In the genomic region with DNA sequence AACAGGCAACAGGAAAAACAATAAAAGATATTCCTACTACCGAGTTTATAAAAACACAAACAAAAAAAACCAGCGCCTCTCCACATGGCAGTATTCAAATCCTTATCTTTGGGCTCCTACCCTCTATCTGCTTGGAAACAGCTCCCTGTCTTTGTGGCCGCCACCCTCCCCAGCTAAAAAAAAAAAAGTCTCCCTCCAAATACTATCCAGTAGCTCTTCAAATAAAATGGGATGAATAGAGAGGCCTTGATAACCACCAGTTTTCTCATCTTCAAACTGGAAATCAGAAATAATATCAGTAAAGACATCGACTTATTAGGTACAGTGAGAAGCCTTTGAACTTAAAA, we compare ENCODE assay signal across 11 cellular contexts.
A peak's percentile ranks its signal among the peaks of the same experiment; 100 is the strongest.
DNase-seq lines count a peak whose midpoint lies in the region; ATAC-seq and TF ChIP-seq lines count a peak whose summit lies in the region.
"Had no signal": no experiment of that assay in that cellular context is flagged by ENCODE, and none has a peak within 500 bp of the region (broad histone marks: within the 10 kb centered on the region; RNA-seq: fewer than 3 reads in every experiment).

No MANE protein-coding gene starts in this region.

- H3K27ac Mint-ChIP-seq in activated CD4-positive, alpha-beta memory T cell treated with anti-CD3 and anti-CD28 coated beads for 36 hours = peak overlapping the region; percentile 43
- H3K27ac Mint-ChIP-seq in activated CD4-positive, alpha-beta memory T cell treated with anti-CD3 and anti-CD28 coated beads, Interleukin-2, amount 10 ng/mL, durations not matched to agents 7 days and 5 days = no peak overlapping the region
- H3K27ac Mint-ChIP-seq in stimulated activated naive CD8-positive, alpha-beta T cell treated with anti-CD3 and anti-CD28 coated beads, Interleukin-15, amount 100 ng/mL, for 72 hours = no peak overlapping the region

- H3K4me3 ChIP-seq in muscle layer of duodenum (ENCODE audit: low read depth in 1 of 2, low read length in 2 of 2) (peak overlapping the region in 1 of 2 donors; percentile 33), tibial artery (no peak overlapping the region)

- H3K36me3 ChIP-seq in muscle layer of duodenum (ENCODE audit: control insufficient read depth in 1 of 2, insufficient read depth in 2 of 2, low read length in 2 of 2) (no peaks in the 10 kb centered on the region), tibial artery (no peaks in the 10 kb centered on the region)
- H3K36me3 ChIP-seq: neutrophil had no signal

- no peak for DNase-seq in activated CD4-positive, alpha-beta memory T cell treated with anti-CD3 and anti-CD28 coated beads for 36 hours
- no peak for DNase-seq in activated CD4-positive, alpha-beta memory T cell treated with anti-CD3 and anti-CD28 coated beads, Interleukin-2, amount 10 ng/mL, durations not matched to agents 7 days and 5 days
- no peak for DNase-seq in caudate nucleus (lab: John Stamatoyannopoulos, UW)
- no peak for DNase-seq in tibial artery
- no peak for DNase-seq in OCI-M2 (lab: John Stamatoyannopoulos, UW; ENCODE audit: unreplicated experiment)
- no peak for DNase-seq in stimulated activated naive CD8-positive, alpha-beta T cell treated with anti-CD3 and anti-CD28 coated beads, Interleukin-15, amount 100 ng/mL, for 72 hours
- DNase-seq in NCI-H2081 (lab: John Stamatoyannopoulos, UW) = no peak
- DNase-seq: ACHN, NCI-H774 had no signal

- no peaks in the 10 kb centered on the region for H3K27me3 Mint-ChIP-seq in activated CD4-positive, alpha-beta memory T cell treated with anti-CD3 and anti-CD28 coated beads for 36 hours
- peaks cover 23% of the 10 kb centered on the region for H3K27me3 Mint-ChIP-seq in activated CD4-positive, alpha-beta memory T cell treated with anti-CD3 and anti-CD28 coated beads, Interleukin-2, amount 10 ng/mL, durations not matched to agents 7 days and 5 days
- H3K27me3 Mint-ChIP-seq in stimulated activated naive CD8-positive, alpha-beta T cell treated with anti-CD3 and anti-CD28 coated beads, Interleukin-15, amount 100 ng/mL, for 72 hours = no peaks in the 10 kb centered on the region

- H3K27ac ChIP-seq in caudate nucleus (ENCODE audit: low read depth, low read length) (peak overlapping the region; percentile 95), muscle layer of duodenum (ENCODE audit: low read length) (peak overlapping the region; percentile 92), tibial artery (peak overlapping the region; percentile 81 to 88)

- POLR2A ChIA-PET in activated CD4-positive, alpha-beta memory T cell treated with anti-CD3 and anti-CD28 coated beads for 36 hours (lab: Charles Lee) = no interaction called here
- POLR2A ChIA-PET in activated CD4-positive, alpha-beta memory T cell treated with anti-CD3 and anti-CD28 coated beads, Interleukin-2, amount 10 ng/mL, durations not matched to agents 7 days and 5 days (lab: Charles Lee) = no interaction called here

- CTCF ChIA-PET in activated CD4-positive, alpha-beta memory T cell treated with anti-CD3 and anti-CD28 coated beads for 36 hours (lab: Charles Lee) = no interaction called here
- CTCF ChIA-PET in activated CD4-positive, alpha-beta memory T cell treated with anti-CD3 and anti-CD28 coated beads, Interleukin-2, amount 10 ng/mL, durations not matched to agents 7 days and 5 days (lab: Charles Lee) = no interaction called here

- no peak for ATAC-seq in stimulated activated naive CD8-positive, alpha-beta T cell treated with anti-CD3 and anti-CD28 coated beads, Interleukin-15, amount 100 ng/mL, for 72 hours

- H3K36me3 Mint-ChIP-seq in activated CD4-positive, alpha-beta memory T cell treated with anti-CD3 and anti-CD28 coated beads for 36 hours = no peaks in the 10 kb centered on the region
- H3K36me3 Mint-ChIP-seq in activated CD4-positive, alpha-beta memory T cell treated with anti-CD3 and anti-CD28 coated beads, Interleukin-2, amount 10 ng/mL, durations not matched to agents 7 days and 5 days (ENCODE audit: low read depth) = no peaks in the 10 kb centered on the region

- no peaks in the 10 kb centered on the region for H3K9me3 Mint-ChIP-seq in activated CD4-positive, alpha-beta memory T cell treated with anti-CD3 and anti-CD28 coated beads for 36 hours
- no peaks in the 10 kb centered on the region for H3K9me3 Mint-ChIP-seq in activated CD4-positive, alpha-beta memory T cell treated with anti-CD3 and anti-CD28 coated beads, Interleukin-2, amount 10 ng/mL, durations not matched to agents 7 days and 5 days
- H3K9me3 Mint-ChIP-seq in stimulated activated naive CD8-positive, alpha-beta T cell treated with anti-CD3 and anti-CD28 coated beads, Interleukin-15, amount 100 ng/mL, for 72 hours = no peaks in the 10 kb centered on the region

- peaks cover 22% of the 10 kb centered on the region for H3K4me1 Mint-ChIP-seq in activated CD4-positive, alpha-beta memory T cell treated with anti-CD3 and anti-CD28 coated beads for 36 hours (ENCODE audit: low read depth)
- peaks cover 12% of the 10 kb centered on the region for H3K4me1 Mint-ChIP-seq in activated CD4-positive, alpha-beta memory T cell treated with anti-CD3 and anti-CD28 coated beads, Interleukin-2, amount 10 ng/mL, durations not matched to agents 7 days and 5 days
- H3K4me1 Mint-ChIP-seq in stimulated activated naive CD8-positive, alpha-beta T cell treated with anti-CD3 and anti-CD28 coated beads, Interleukin-15, amount 100 ng/mL, for 72 hours = peaks cover 26% of the 10 kb centered on the region

- H3K27me3 ChIP-seq in muscle layer of duodenum (ENCODE audit: low read depth, low read length) (no peaks in the 10 kb centered on the region), tibial artery (no peaks in the 10 kb centered on the region)

- intact Hi-C loops in activated CD4-positive, alpha-beta memory T cell treated with anti-CD3 and anti-CD28 coated beads for 36 hours (cut with micrococcal nuclease) = loop anchor here (2.0 to 5.0 kb wide), 2 partner anchors 14 to 102 kb away; partner anchors contain the start of gene SLC22A23
- intact Hi-C loops in tibial artery (cut with DNase I; ENCODE audit: low total_unique reads) = loop anchor here (10.0 kb wide), 1 partner anchor 380 kb away; no protein-coding TSS in a partner anchor

- H3K9me3 ChIP-seq in muscle layer of duodenum (ENCODE audit: control insufficient read depth in 1 of 2, low read length in 2 of 2) (no peaks in the 10 kb centered on the region), tibial artery (no peaks in the 10 kb centered on the region)
- H3K9me3 ChIP-seq: neutrophil had no signal

- H3K4me1 ChIP-seq in muscle layer of duodenum (ENCODE audit: control insufficient read depth in 1 of 2, insufficient read depth in 2 of 2, low read length in 2 of 2) (peaks cover 23 to 25% of the 10 kb centered on the region in 2 donors), tibial artery (peaks cover 0 to 23% (median 16%) of the 10 kb centered on the region in 4 donors)

- TF ChIP-seq CTCF in tibial artery (IDR thresholded peaks at IDR 0.05) = no peak

- H3K4me3 Mint-ChIP-seq in activated CD4-positive, alpha-beta memory T cell treated with anti-CD3 and anti-CD28 coated beads for 36 hours = no peak overlapping the region
- no peak overlapping the region for H3K4me3 Mint-ChIP-seq in activated CD4-positive, alpha-beta memory T cell treated with anti-CD3 and anti-CD28 coated beads, Interleukin-2, amount 10 ng/mL, durations not matched to agents 7 days and 5 days
- no peak overlapping the region for H3K4me3 Mint-ChIP-seq in stimulated activated naive CD8-positive, alpha-beta T cell treated with anti-CD3 and anti-CD28 coated beads, Interleukin-15, amount 100 ng/mL, for 72 hours
